16 cellular contexts compared by ENCODE assay signal in genomic region chr6:2108700-2109306, GRCh38.
DNase-seq lines count a peak whose midpoint lies in the region; ATAC-seq and TF ChIP-seq lines count a peak whose summit lies in the region.
"Had no signal": no experiment of that assay in that cellular context is flagged by ENCODE, and none has a peak within 500 bp of the region (broad histone marks: within the 10 kb centered on the region; RNA-seq: fewer than 3 reads in every experiment).

No MANE protein-coding gene starts in this region.

- H3K9me3 ChIP-seq in ascending aorta = no peaks in the 10 kb centered on the region

- H3K27ac Mint-ChIP-seq in stimulated activated naive CD8-positive, alpha-beta T cell treated with anti-CD3 and anti-CD28 coated beads, Interleukin-15, amount 100 ng/mL, for 72 hours = no peak overlapping the region
- H3K27ac Mint-ChIP-seq: stimulated activated naive B cell treated with anti-CD40 and anti-IgM and Interleukin-4, amounts not matched to agents 10 μg/mL and 1 μg/mL and 100 μg/mL, for 72 hours had no signal

- H3K4me3 Mint-ChIP-seq in stimulated activated naive CD8-positive, alpha-beta T cell treated with anti-CD3 and anti-CD28 coated beads, Interleukin-15, amount 100 ng/mL, for 72 hours = no peak overlapping the region
- H3K4me3 Mint-ChIP-seq: H9; stimulated activated naive B cell treated with anti-CD40 and anti-IgM and Interleukin-4, amounts not matched to agents 10 μg/mL and 1 μg/mL and 100 μg/mL, for 72 hours had no signal

- intact Hi-C loops in ascending aorta (cut with DNase I) = no loop called here

- H3K27ac ChIP-seq in ascending aorta = peak overlapping the region; percentile 82 to 83

- no peaks in the 10 kb centered on the region for H3K27me3 Mint-ChIP-seq in stimulated activated naive CD8-positive, alpha-beta T cell treated with anti-CD3 and anti-CD28 coated beads, Interleukin-15, amount 100 ng/mL, for 72 hours
- H3K27me3 Mint-ChIP-seq: stimulated activated naive B cell treated with anti-CD40 and anti-IgM and Interleukin-4, amounts not matched to agents 10 μg/mL and 1 μg/mL and 100 μg/mL, for 72 hours had no signal

- TF ChIP-seq CTCF in ascending aorta (IDR thresholded peaks at IDR 0.05) = no peak

- H3K4me3 ChIP-seq in ascending aorta = no peak overlapping the region

- H3K36me3 ChIP-seq in ascending aorta = no peaks in the 10 kb centered on the region

- no peak for ATAC-seq in stimulated activated naive CD8-positive, alpha-beta T cell treated with anti-CD3 and anti-CD28 coated beads, Interleukin-15, Interleukin-2, amounts not matched to agents 100 U/mL and 50 U/mL, for 24 hours
- ATAC-seq in GM19328 (IDR thresholded peaks at IDR 0.05; ENCODE audit: unreplicated experiment) = no peak
- ATAC-seq in stimulated activated naive CD8-positive, alpha-beta T cell treated with anti-CD3 and anti-CD28 coated beads, Interleukin-15, amount 100 ng/mL, for 72 hours = no peak
- ATAC-seq: stimulated activated naive B cell treated with anti-CD40 and anti-IgM and Interleukin-4, amounts not matched to agents 10 μg/mL and 1 μg/mL and 100 μg/mL, for 72 hours had no signal

- H3K27me3 ChIP-seq in ascending aorta = no peaks in the 10 kb centered on the region

- H3K4me1 ChIP-seq in ascending aorta = peaks cover 0 to 23% of the 10 kb centered on the region in 2 donors

- DNase-seq in DMS 273 treated with DMSO at 0.1 percent for 48 hours (lab: John Stamatoyannopoulos, UW) = peak; percentile 17
- peak; percentile 82 to 96 (median 83) for DNase-seq in NCI-H1417 (lab: John Stamatoyannopoulos, UW)
- DNase-seq in NCI-H2227 (lab: John Stamatoyannopoulos, UW; ENCODE audit: unreplicated experiment) = peak; percentile 25
- no peak for DNase-seq in ascending aorta (ENCODE audit: low spot score in 2 of 2)
- DNase-seq in stimulated activated naive CD4-positive, alpha-beta T cell (lab: John Stamatoyannopoulos, UW) = no peak
- no peak for DNase-seq in stimulated activated naive CD8-positive, alpha-beta T cell treated with anti-CD3 and anti-CD28 coated beads, Interleukin-15, Interleukin-2, amounts not matched to agents 100 U/mL and 50 U/mL, for 24 hours
- DNase-seq in stimulated activated naive CD8-positive, alpha-beta T cell treated with anti-CD3 and anti-CD28 coated beads, Interleukin-15, amount 100 ng/mL, for 72 hours = no peak
- DNase-seq: activated CD4-positive, alpha-beta T cell treated with anti-CD3 and anti-CD28 coated beads, Interleukin-2, amount 50 U/mL, for 4 hours; cerebellar nuclear complex; H9; Kasumi-1; nucleus accumbens; SIG-M5; stimulated activated naive B cell treated with anti-CD40 and anti-IgM and Interleukin-4, amounts not matched to agents 10 μg/mL and 1 μg/mL and 100 μg/mL, for 72 hours; T1000 had no signal

- peaks cover 46% of the 10 kb centered on the region for H3K4me1 Mint-ChIP-seq in stimulated activated naive CD8-positive, alpha-beta T cell treated with anti-CD3 and anti-CD28 coated beads, Interleukin-15, amount 100 ng/mL, for 72 hours

- no peaks in the 10 kb centered on the region for H3K9me3 Mint-ChIP-seq in stimulated activated naive CD8-positive, alpha-beta T cell treated with anti-CD3 and anti-CD28 coated beads, Interleukin-15, amount 100 ng/mL, for 72 hours
- H3K9me3 Mint-ChIP-seq: H9; stimulated activated naive B cell treated with anti-CD40 and anti-IgM and Interleukin-4, amounts not matched to agents 10 μg/mL and 1 μg/mL and 100 μg/mL, for 72 hours had no signal

Comparison
In these comparisons a context has a peak if more than half of its experiments do, and no peak if none do; other contexts are left out.
1. DNase-seq: peak in DMS 273 treated with DMSO at 0.1 percent for 48 hours (single experiment), NCI-H1417 (3 of 3) and NCI-H2227 (single experiment); none in ascending aorta (0 of 2), stimulated activated naive CD4-positive, alpha-beta T cell (0 of 6), stimulated activated naive CD8-positive, alpha-beta T cell treated with anti-CD3 and anti-CD28 coated beads, Interleukin-15, Interleukin-2, amounts not matched to agents 100 U/mL and 50 U/mL, for 24 hours (single experiment) and stimulated activated naive CD8-positive, alpha-beta T cell treated with anti-CD3 and anti-CD28 coated beads, Interleukin-15, amount 100 ng/mL, for 72 hours (0 of 2).